Comparison of ENCODE assay signal across 8 cellular contexts in the genomic region with DNA sequence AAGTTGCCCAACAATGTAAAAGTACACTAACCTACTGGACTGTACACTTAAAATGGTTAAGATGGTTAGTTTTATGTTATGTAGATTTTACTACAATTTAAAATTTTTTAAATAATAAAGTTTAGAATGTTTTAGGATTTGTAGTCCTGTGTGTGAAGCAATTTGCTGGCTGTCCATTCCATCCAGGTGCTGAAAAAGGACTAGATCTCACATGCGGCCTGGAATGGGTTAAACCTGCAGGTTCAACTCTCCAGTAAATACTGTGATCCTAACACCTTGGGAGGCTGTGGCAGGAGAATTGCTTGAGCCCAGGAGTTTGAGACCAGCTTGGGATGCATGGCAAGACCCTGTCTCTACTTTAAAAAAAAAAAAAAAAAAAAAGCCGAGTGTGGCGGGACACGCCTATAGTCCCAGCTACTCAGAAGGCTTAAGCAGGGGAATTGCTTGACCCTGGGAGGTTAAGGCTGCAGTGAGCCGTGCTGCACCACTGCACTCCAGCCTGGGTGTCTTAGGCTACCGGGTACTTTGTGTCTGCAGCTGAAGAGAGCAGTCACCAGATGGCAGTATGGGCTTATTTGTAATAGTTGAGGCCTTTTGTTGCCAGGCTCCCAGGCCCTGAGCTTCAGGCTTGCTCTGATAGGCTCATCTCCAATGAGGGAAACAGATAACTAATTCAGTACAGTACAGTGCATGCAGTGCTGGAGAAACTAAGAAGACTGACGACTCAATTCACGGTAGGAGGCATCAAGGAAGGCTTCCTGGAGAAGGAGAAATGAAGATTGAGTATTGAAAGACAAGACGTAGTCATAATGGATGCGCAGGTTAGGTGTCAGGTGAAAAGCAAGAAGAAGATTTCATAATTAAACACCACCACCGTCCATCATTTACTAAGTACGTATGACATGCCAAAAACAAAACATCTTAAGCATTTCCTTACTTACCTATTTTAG.
DNase-seq lines count a peak whose midpoint lies in the region; ATAC-seq and TF ChIP-seq lines count a peak whose summit lies in the region.

No MANE protein-coding gene starts in this region.

- peaks cover 5 to 10% (median 9%) of the 10 kb centered on the region in 6 donors for H3K4me1 ChIP-seq in spleen

- CTCF ChIA-PET in CD4-positive, alpha-beta T cell (lab: Charles Lee), result interaction anchor here (0.7 to 1.3 kb wide), 6 partner anchors 19 to 782 kb away, joined by 3 to 15 read pairs (median 3); no protein-coding TSS in a partner anchor

- peaks cover 31% of the 10 kb centered on the region for H3K27me3 Mint-ChIP-seq in CD4-positive, alpha-beta T cell

- H3K27ac Mint-ChIP-seq in CD4-positive, alpha-beta T cell, result no peak overlapping the region

- WGBS in spleen, 5 donors, result 37 to 49% (median 45%) methylated on average over 12 of the region's 12 CpGs

- ATAC-seq in CD4-positive, alpha-beta T cell (ENCODE audit: poor library complexity), result peak; percentile 81
- ATAC-seq in GM21515 (IDR thresholded peaks at IDR 0.05; ENCODE audit: unreplicated experiment), result peak; percentile 69
- ATAC-seq in GM18505 (IDR thresholded peaks at IDR 0.05; ENCODE audit: unreplicated experiment), result no peak

- TF ChIP-seq CTCF in CD4-positive, alpha-beta T cell (IDR thresholded peaks at IDR 0.05), result peak; percentile 60
- TF ChIP-seq CTCF in astrocyte of the cerebellum (IDR thresholded peaks at IDR 0.05; ENCODE audit: low read depth, low read length, missing control alignments) (peak; percentile 78), spleen (IDR thresholded peaks at IDR 0.05 in 8 of 11, conservative IDR thresholded peaks at IDR 0.05 in 3 of 11) (peak in 10 of 11 experiments; percentile 24 to 72 (median 56))

- H3K36me3 ChIP-seq in spleen, result no peaks in the 10 kb centered on the region

- peaks cover 11% of the 10 kb centered on the region for H3K27me3 ChIP-seq in CD4-positive, alpha-beta T cell (ENCODE audit: control insufficient read depth, insufficient read depth, low read length)
- H3K27me3 ChIP-seq in spleen (replicated peaks in 1 of 7), result peaks cover 0 to 45% (median 7%) of the 10 kb centered on the region in 7 donors

- peaks cover 6% of the 10 kb centered on the region for H3K4me1 Mint-ChIP-seq in CD4-positive, alpha-beta T cell (ENCODE audit: low read depth)

- H3K4me3 ChIP-seq in astrocyte of the cerebellum (ENCODE audit: low read depth, low read length), result no peak overlapping the region
- no peak overlapping the region for H3K4me3 ChIP-seq in spleen

- in situ Hi-C loops in astrocyte of the cerebellum (cut with HindIII; ENCODE audit: low sequenced_read_pairs), result loop anchor here (10.0 kb wide), 1 partner anchor 100 kb away; no protein-coding TSS in a partner anchor

- H3K4me3 Mint-ChIP-seq in CD4-positive, alpha-beta T cell, result no peak overlapping the region

- intact Hi-C loops in CD4-positive, alpha-beta T cell (cut with DNase I, micrococcal nuclease), result loop anchor here (1.0 to 5.0 kb wide), 2 partner anchors 97 to 1162 kb away; no protein-coding TSS in a partner anchor
- intact Hi-C loops in spleen (cut with DNase I; ENCODE audit: low total_unique reads), result no loop called here

- H3K27ac ChIP-seq in CD4-positive, alpha-beta T cell (ENCODE audit: low read depth, low read length), result no peak overlapping the region
- no peak overlapping the region for H3K27ac ChIP-seq in spleen

- DNase-seq in CD4-positive, alpha-beta T cell, result peak; percentile 18 to 43 (median 30)
- DNase-seq in NCI-H1694 (lab: John Stamatoyannopoulos, UW) (peak; percentile 63), T-helper 1 cell (peak in 4 of 5 donors; percentile 26 to 66 (median 30)), astrocyte of the cerebellum (ENCODE audit: low read depth) (peak; percentile 68), iPS DF 19.7 (ENCODE audit: low read depth, low spot score) (peak; percentile 84), spleen (no peak)

- POLR2A ChIA-PET in CD4-positive, alpha-beta T cell (lab: Charles Lee), result no interaction called here

- TF ChIP-seq POLR2A in spleen (IDR thresholded peaks at IDR 0.05), result no peak
- TF ChIP-seq POLR2A in GM18505 (IDR thresholded peaks at IDR 0.05; ENCODE audit: borderline replicate concordance, extremely low read depth, insufficient read depth, insufficient read length), result no peak

- no peaks in the 10 kb centered on the region for H3K36me3 Mint-ChIP-seq in CD4-positive, alpha-beta T cell (ENCODE audit: low read depth)

- H3K9me3 ChIP-seq in CD4-positive, alpha-beta T cell (ENCODE audit: control insufficient read depth, low read length), result no peaks in the 10 kb centered on the region
- H3K9me3 ChIP-seq in spleen, result no peaks in the 10 kb centered on the region

- H3K9me3 Mint-ChIP-seq in CD4-positive, alpha-beta T cell, result no peaks in the 10 kb centered on the region
